ENCODE assay signal across 37 cellular contexts in the genomic region with DNA sequence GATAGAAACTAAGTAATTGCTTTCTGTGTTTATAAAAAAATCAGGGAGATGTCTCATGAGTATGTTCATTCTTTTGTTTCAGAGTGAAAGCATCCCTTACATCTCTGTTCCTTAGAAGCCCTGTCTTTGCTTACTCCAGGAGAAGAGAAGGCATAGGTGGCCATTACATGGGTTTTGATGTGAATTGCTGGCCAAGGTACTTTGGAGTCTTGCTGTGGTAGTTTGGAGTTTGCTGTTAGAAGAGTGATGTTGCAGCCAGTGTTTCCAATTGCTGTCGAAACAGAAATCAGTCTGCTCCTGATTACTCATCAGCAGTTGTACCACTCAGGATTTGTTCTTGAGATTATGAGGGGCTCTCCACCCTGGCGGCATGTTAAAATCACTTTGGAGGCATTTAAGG.
"Had no signal": no experiment of that assay in that cellular context is flagged by ENCODE, and none has a peak within 500 bp of the region (broad histone marks: within the 10 kb centered on the region; RNA-seq: fewer than 3 reads in every experiment).

No MANE protein-coding gene starts in this region.

- FAIRE-seq: astrocyte, TTC549 had no signal

- H3K4me1 Mint-ChIP-seq: activated CD4-positive, alpha-beta T cell treated with anti-CD3 and anti-CD28 coated beads, Interleukin-2, amount 10 ng/mL, durations not matched to agents 24 days and 14 days; activated naive CD8-positive, alpha-beta T cell treated with anti-CD3 and anti-CD28 coated beads for 36 hours; activated T-helper 17 cell treated with anti-CD3 and anti-CD28 coated beads, Interleukin-2, amount 50 U/mL, for 72 hours had no signal

- H3K9me3 Mint-ChIP-seq: activated CD4-positive, alpha-beta memory T cell treated with anti-CD3 and anti-CD28 coated beads for 36 hours; activated CD4-positive, alpha-beta T cell treated with anti-CD3 and anti-CD28 coated beads, Interleukin-2, amount 10 ng/mL, durations not matched to agents 24 days and 14 days; activated naive CD4-positive, alpha-beta T cell treated with anti-CD3 and anti-CD28 coated beads for 36 hours; activated naive CD8-positive, alpha-beta T cell treated with anti-CD3 and anti-CD28 coated beads for 36 hours; activated T-cell treated with anti-CD3 and anti-CD28 coated beads, Interleukin-2, amount 50 U/mL, for 4 hours; activated T-helper 1 cell treated with anti-CD3 and anti-CD28 coated beads, Interleukin-12 subunit alpha, Interleukin-12 subunit beta, Interleukin-2, Interleukin-4 antibody, amounts not matched to agents 30 ng/mL and 10 ng/mL and 1 ng/mL, durations not matched to agents 14 hours and 24 hours and 36 hours; T-helper 2 cell treated with Interferon-gamma antibody and Interleukin-4, amounts not matched to agents 5 μg/mL and 100 μg/mL, for 36 hours had no signal

- ATAC-seq: activated CD8-positive, alpha-beta T cell treated with anti-CD3 and anti-CD28 coated beads for 36 hours; activated naive CD4-positive, alpha-beta T cell treated with anti-CD3 and anti-CD28 coated beads, Interleukin-2, amount 50 U/mL, for 72 hours; activated T-cell treated with anti-CD3 and anti-CD28 coated beads, Interleukin-2, amount 50 U/mL, for 4 hours; activated T-cell treated with anti-CD3 and anti-CD28 coated beads, Interleukin-2, amount 50 U/mL, for 72 hours; activated T-helper 17 cell treated with anti-CD3 and anti-CD28 coated beads, Interleukin-2, amount 50 U/mL, for 72 hours; body of pancreas had no signal

- H3K27ac ChIP-seq: adrenal gland, body of pancreas, brain microvascular endothelial cell, breast epithelium, VCaP had no signal

- DNase-seq: activated CD4-positive, alpha-beta memory T cell treated with anti-CD3 and anti-CD28 coated beads for 36 hours; activated CD4-positive, alpha-beta T cell treated with anti-CD3 and anti-CD28 coated beads for 4 hours; activated CD4-positive, alpha-beta T cell treated with anti-CD3 and anti-CD28 coated beads, Interleukin-2, amount 10 ng/mL, durations not matched to agents 24 days and 14 days; activated CD4-positive, alpha-beta T cell treated with anti-CD3 and anti-CD28 coated beads, Interleukin-2, amount 50 U/mL, for 1 hour; activated CD4-positive, alpha-beta T cell treated with anti-CD3 and anti-CD28 coated beads, Interleukin-2, amount 50 U/mL, for 4 hours; activated CD4-positive, CD25-positive, alpha-beta regulatory T cell; activated CD4-positive, CD25-positive, alpha-beta regulatory T cell treated with anti-CD3 and anti-CD28 coated beads, Interleukin-2, amount 50 U/mL, for 72 hours; activated CD8-positive, alpha-beta memory T cell treated with anti-CD3 and anti-CD28 coated beads, Interleukin-2, amount 50 U/mL, for 4 hours; activated CD8-positive, alpha-beta T cell treated with anti-CD3 and anti-CD28 coated beads for 36 hours; activated effector memory CD4-positive, alpha-beta T cell treated with anti-CD3 and anti-CD28 coated beads, Interleukin-2, amount 50 U/mL, for 16 hours; activated gamma-delta T cell treated with Interleukin-2 at 50 U/mL for 16 hours; activated naive CD4-positive, alpha-beta T cell; activated naive CD4-positive, alpha-beta T cell treated with anti-CD3 and anti-CD28 coated beads for 36 hours; activated naive CD4-positive, alpha-beta T cell treated with anti-CD3 and anti-CD28 coated beads, Interleukin-2, amount 50 U/mL, for 16 hours; activated naive CD8-positive, alpha-beta T cell treated with anti-CD3 and anti-CD28 coated beads for 36 hours; activated T-cell treated with anti-CD3 and anti-CD28 coated beads for 4 hours; activated T-cell treated with anti-CD3 and anti-CD28 coated beads, Interleukin-2, amount 50 U/mL, for 1 hour; activated T-cell treated with anti-CD3 and anti-CD28 coated beads, Interleukin-2, amount 50 U/mL, for 4 hours; activated T-cell treated with anti-CD3 and anti-CD28 coated beads, Interleukin-2, amount 50 U/mL, for 72 hours; adrenal gland; amniotic stem cell; aorta; body of pancreas; brain microvascular endothelial cell; central memory CD4-positive, alpha-beta T cell; T-helper 1 cell; T-helper 2 cell; T-helper 9 cell had no signal

- H3K27me3 Mint-ChIP-seq: activated CD4-positive, alpha-beta memory T cell treated with anti-CD3 and anti-CD28 coated beads for 36 hours; activated CD4-positive, alpha-beta T cell treated with anti-CD3 and anti-CD28 coated beads, Interleukin-2, amount 10 ng/mL, durations not matched to agents 24 days and 14 days; activated CD8-positive, alpha-beta T cell treated with anti-CD3 and anti-CD28 coated beads for 36 hours had no signal

- H3K4me3 ChIP-seq: adrenal gland, body of pancreas, breast epithelium had no signal

- H3K4me3 Mint-ChIP-seq: activated CD4-positive, alpha-beta memory T cell treated with anti-CD3 and anti-CD28 coated beads for 36 hours; activated CD4-positive, alpha-beta T cell treated with anti-CD3 and anti-CD28 coated beads, Interleukin-2, amount 10 ng/mL, durations not matched to agents 24 days and 14 days; activated CD8-positive, alpha-beta T cell treated with anti-CD3 and anti-CD28 coated beads for 36 hours; activated naive CD4-positive, alpha-beta T cell treated with anti-CD3 and anti-CD28 coated beads for 36 hours; activated naive CD8-positive, alpha-beta T cell treated with anti-CD3 and anti-CD28 coated beads for 36 hours; activated T-cell treated with anti-CD3 and anti-CD28 coated beads, Interleukin-2, amount 50 U/mL, for 4 hours; activated T-cell treated with anti-CD3 and anti-CD28 coated beads, Interleukin-2, amount 50 U/mL, for 72 hours; activated T-helper 1 cell treated with anti-CD3 and anti-CD28 coated beads, Interleukin-12 subunit alpha, Interleukin-12 subunit beta, Interleukin-2, Interleukin-4 antibody, amounts not matched to agents 30 ng/mL and 10 ng/mL and 1 ng/mL, durations not matched to agents 14 hours and 24 hours and 36 hours; activated T-helper 17 cell treated with anti-CD3 and anti-CD28 coated beads, Interleukin-2, amount 50 U/mL, for 72 hours; T-helper 1 cell treated with Interleukin-12 subunit alpha and Interleukin-12 subunit beta and Interleukin-4 antibody, amounts not matched to agents 30 μg/mL and 1 μg/mL, for 36 hours; T-helper 2 cell treated with Interferon-gamma antibody and Interleukin-4, amounts not matched to agents 5 μg/mL and 100 μg/mL, for 36 hours had no signal

- H3K27ac Mint-ChIP-seq: activated CD4-positive, alpha-beta memory T cell treated with anti-CD3 and anti-CD28 coated beads for 36 hours; activated CD4-positive, alpha-beta T cell treated with anti-CD3 and anti-CD28 coated beads, Interleukin-2, amount 10 ng/mL, durations not matched to agents 24 days and 14 days; activated CD8-positive, alpha-beta T cell treated with anti-CD3 and anti-CD28 coated beads for 36 hours; activated naive CD4-positive, alpha-beta T cell treated with anti-CD3 and anti-CD28 coated beads for 36 hours; activated naive CD4-positive, alpha-beta T cell treated with anti-CD3 and anti-CD28 coated beads, Interleukin-2, amount 50 U/mL, for 72 hours; activated naive CD8-positive, alpha-beta T cell treated with anti-CD3 and anti-CD28 coated beads for 36 hours; activated T-cell treated with anti-CD3 and anti-CD28 coated beads, Interleukin-2, amount 50 U/mL, for 72 hours; activated T-helper 1 cell treated with anti-CD3 and anti-CD28 coated beads, Interleukin-12 subunit alpha, Interleukin-12 subunit beta, Interleukin-2, Interleukin-4 antibody, amounts not matched to agents 30 ng/mL and 10 ng/mL and 1 ng/mL, durations not matched to agents 14 hours and 24 hours and 36 hours; activated T-helper 17 cell treated with anti-CD3 and anti-CD28 coated beads, Interleukin-2, amount 50 U/mL, for 72 hours; T-helper 1 cell treated with Interleukin-12 subunit alpha and Interleukin-12 subunit beta and Interleukin-4 antibody, amounts not matched to agents 30 μg/mL and 1 μg/mL, for 36 hours; T-helper 2 cell treated with Interferon-gamma antibody and Interleukin-4, amounts not matched to agents 5 μg/mL and 100 μg/mL, for 36 hours had no signal

- H3K36me3 Mint-ChIP-seq: activated CD4-positive, alpha-beta memory T cell treated with anti-CD3 and anti-CD28 coated beads for 36 hours; activated naive CD4-positive, alpha-beta T cell treated with anti-CD3 and anti-CD28 coated beads, Interleukin-2, amount 50 U/mL, for 72 hours; activated naive CD8-positive, alpha-beta T cell treated with anti-CD3 and anti-CD28 coated beads for 36 hours had no signal
